11 cellular contexts compared by ENCODE assay signal in the genomic region with DNA sequence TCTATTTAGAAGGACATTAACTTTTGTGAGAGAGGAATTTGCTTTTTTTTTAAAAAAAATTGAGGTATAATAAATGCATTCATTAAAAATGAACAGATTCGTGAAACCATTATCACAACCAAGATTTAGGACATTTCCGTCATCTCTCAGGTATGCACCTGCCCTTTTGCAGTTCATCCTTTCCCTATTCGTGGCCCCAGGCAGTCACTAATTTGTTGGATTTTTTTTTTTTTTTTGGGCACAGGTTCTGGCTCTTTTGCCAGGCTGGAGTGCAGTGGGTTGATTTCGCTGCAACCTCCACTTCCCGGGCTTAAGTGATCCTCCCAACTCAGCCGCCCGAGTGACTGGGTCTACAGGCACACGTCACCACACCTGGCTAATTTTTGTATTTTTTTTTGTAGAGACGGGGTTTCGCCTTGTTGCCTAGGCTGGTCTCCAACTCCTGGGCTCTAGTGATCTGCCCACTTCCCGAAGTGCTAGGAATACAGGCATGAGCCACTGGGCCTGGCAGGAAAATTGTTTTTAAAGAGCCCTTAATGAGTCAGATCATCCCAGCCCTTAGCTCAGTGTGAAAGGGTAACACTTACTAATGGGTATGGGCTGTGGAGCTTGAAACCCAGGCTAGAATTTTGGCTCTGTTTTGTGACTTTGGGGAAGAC. TPM values are rescaled to one million over a fixed set of nuclear protein-coding genes. Genes with fewer than 3 reads are reported as not detected.
A peak's percentile ranks its signal among the peaks of the same experiment; 100 is the strongest.
DNase-seq lines count a peak whose midpoint lies in the region; ATAC-seq, FAIRE-seq and TF ChIP-seq lines count a peak whose summit lies in the region.
"Had no signal": no experiment of that assay in that cellular context is flagged by ENCODE, and none has a peak within 500 bp of the region (broad histone marks: within the 10 kb centered on the region; RNA-seq: fewer than 3 reads in every experiment).

No MANE protein-coding gene starts in this region.

- peak; percentile 89 for ATAC-seq in Right ventricle myocardium inferior
- peak; percentile 78 for ATAC-seq in upper lobe of right lung
- ATAC-seq in HG03439 (IDR thresholded peaks at IDR 0.05; ENCODE audit: unreplicated experiment), result no peak
- ATAC-seq in GM19395 (IDR thresholded peaks at IDR 0.05; ENCODE audit: unreplicated experiment), result no peak

- no peak overlapping the region for H3K4me3 Mint-ChIP-seq in astrocyte (ENCODE audit: unreplicated experiment)
- H3K4me3 Mint-ChIP-seq: activated B cell treated with CpG ODN at 0.5 μM for 24 hours had no signal

- TF ChIP-seq CTCF in left ventricle myocardium inferior (IDR thresholded peaks at IDR 0.05; ENCODE audit: borderline replicate concordance) (no peak), astrocyte (IDR thresholded peaks at IDR 0.05; ENCODE audit: insufficient read depth, low read depth, low read length) (no peak), kidney (IDR thresholded peaks at IDR 0.05; ENCODE audit: borderline replicate concordance, extremely low read depth, insufficient read depth) (no peak), upper lobe of right lung (IDR thresholded peaks at IDR 0.05) (no peak)

- no peaks in the 10 kb centered on the region for H3K27me3 Mint-ChIP-seq in astrocyte (ENCODE audit: low read depth, unreplicated experiment)
- H3K27me3 Mint-ChIP-seq: activated B cell treated with CpG ODN at 0.5 μM for 24 hours had no signal

- no peak overlapping the region for H3K4me3 ChIP-seq in left ventricle myocardium inferior
- no peak overlapping the region for H3K4me3 ChIP-seq in astrocyte (ENCODE audit: insufficient read depth, low read depth, low read length)
- no peak overlapping the region for H3K4me3 ChIP-seq in kidney (ENCODE audit: low read length in 2 of 2)
- no peak overlapping the region for H3K4me3 ChIP-seq in upper lobe of right lung

- H3K9me3 ChIP-seq in left ventricle myocardium inferior (replicated peaks), result no peaks in the 10 kb centered on the region
- H3K9me3 ChIP-seq in astrocyte (ENCODE audit: insufficient read depth, low read depth, low read length), result no peaks in the 10 kb centered on the region
- no peaks in the 10 kb centered on the region for H3K9me3 ChIP-seq in kidney (ENCODE audit: control insufficient read depth in 1 of 2, low read length in 2 of 2)
- no peaks in the 10 kb centered on the region for H3K9me3 ChIP-seq in upper lobe of right lung

- H4K20me1 ChIP-seq in astrocyte (ENCODE audit: insufficient read depth, low read length), result peaks cover 60% of the 10 kb centered on the region

- H3K79me2 ChIP-seq in astrocyte (ENCODE audit: insufficient read depth, low read length), result peaks cover 97% of the 10 kb centered on the region

- H3K9me3 Mint-ChIP-seq in astrocyte (ENCODE audit: unreplicated experiment), result no peaks in the 10 kb centered on the region
- H3K9me3 Mint-ChIP-seq: activated B cell treated with CpG ODN at 0.5 μM for 24 hours had no signal

- H3K4me2 ChIP-seq in astrocyte (ENCODE audit: low read length), result no peak overlapping the region

- H3K4me1 ChIP-seq in left ventricle myocardium inferior, result peaks cover 92% of the 10 kb centered on the region
- peaks cover 6% of the 10 kb centered on the region for H3K4me1 ChIP-seq in astrocyte (ENCODE audit: insufficient read depth, low read length)
- H3K4me1 ChIP-seq in kidney (ENCODE audit: control insufficient read depth in 1 of 2, insufficient read depth in 1 of 2, low read depth in 1 of 2, low read length in 2 of 2), result peaks cover 5 to 23% of the 10 kb centered on the region in 2 donors
- H3K4me1 ChIP-seq in upper lobe of right lung, result peaks cover 58% of the 10 kb centered on the region

- intact Hi-C loops in Right ventricle myocardium inferior (cut with DNase I), result no loop called here
- intact Hi-C loops in left ventricle myocardium inferior (cut with micrococcal nuclease), result no loop called here
- intact Hi-C loops in kidney (cut with DNase I), result no loop called here
- intact Hi-C loops in upper lobe of right lung (cut with DNase I), result no loop called here

- no peak overlapping the region for H2AFZ ChIP-seq in astrocyte (ENCODE audit: low read depth, low read length)

- H3K27ac ChIP-seq in left ventricle myocardium inferior (replicated peaks), result no peak overlapping the region
- H3K27ac ChIP-seq in astrocyte (ENCODE audit: low read depth, low read length), result no peak overlapping the region
- no peak overlapping the region for H3K27ac ChIP-seq in kidney (ENCODE audit: low read depth in 2 of 2, low read length in 2 of 2)
- H3K27ac ChIP-seq in upper lobe of right lung, result no peak overlapping the region

- H3K9ac ChIP-seq in astrocyte (ENCODE audit: low read length), result no peak overlapping the region
- no peak overlapping the region for H3K9ac ChIP-seq in kidney (ENCODE audit: low read length in 2 of 2)

- no peak overlapping the region for H3K27ac Mint-ChIP-seq in astrocyte (ENCODE audit: unreplicated experiment)

- H3K27me3 ChIP-seq in left ventricle myocardium inferior (ENCODE audit: low read depth), result no peaks in the 10 kb centered on the region
- no peaks in the 10 kb centered on the region for H3K27me3 ChIP-seq in astrocyte (ENCODE audit: insufficient read depth, low read length)
- H3K27me3 ChIP-seq in upper lobe of right lung, result no peaks in the 10 kb centered on the region

- DNase-seq in Right ventricle myocardium inferior (ENCODE audit: missing footprints), result no peak
- DNase-seq in left ventricle myocardium inferior, result no peak
- peak; percentile 71 for DNase-seq in astrocyte (ENCODE audit: low read depth)
- DNase-seq in kidney, result peak; percentile 46
- no peak for DNase-seq in upper lobe of right lung
- no peak for DNase-seq in NCI-H2107 (lab: John Stamatoyannopoulos, UW)
- DNase-seq: activated B cell treated with CpG ODN at 0.5 μM for 24 hours, hippocampal formation, RPMI8226 had no signal

- H3K4me1 Mint-ChIP-seq in astrocyte (ENCODE audit: low read depth, unreplicated experiment), result peaks cover 7% of the 10 kb centered on the region

- H3K36me3 ChIP-seq in left ventricle myocardium inferior (peaks cover 4% of the 10 kb centered on the region), astrocyte (ENCODE audit: insufficient read depth, low read length) (no peaks in the 10 kb centered on the region), kidney (ENCODE audit: control insufficient read depth in 1 of 2, insufficient read depth in 2 of 2, low read length in 2 of 2) (peaks cover 0 to 3% of the 10 kb centered on the region in 2 donors), upper lobe of right lung (peaks cover 5% of the 10 kb centered on the region)

- no peaks in the 10 kb centered on the region for H3K36me3 Mint-ChIP-seq in astrocyte (ENCODE audit: low read depth, unreplicated experiment)

- FAIRE-seq in astrocyte (lab: Jason Lieb, UNC) (no peak), kidney (lab: Jason Lieb, UNC) (no peak)

RNA-seq across cellular contexts. Expression of a gene that starts 9.2 kb away (rescaled TPM):
- total RNA-seq in Right ventricle myocardium inferior (33.4 TPM), left ventricle myocardium inferior (32.0 TPM), astrocyte (33.3 and 33.4 TPM in 2 replicates), kidney (58.3 TPM), upper lobe of right lung (61.1 TPM)
- polyA plus RNA-seq in kidney (ENCODE audit: insufficient read depth, low read depth, low replicate concordance), result 9.5 TPM

Comparison
In these comparisons a context has a peak if more than half of its experiments do, and no peak if none do; other contexts are left out.
1. ATAC-seq: peak in Right ventricle myocardium inferior (single experiment) and upper lobe of right lung (single experiment); none in HG03439 (single experiment) and GM19395 (single experiment).
2. DNase-seq: peak in astrocyte (single experiment) and kidney (single experiment); none in Right ventricle myocardium inferior (single experiment), left ventricle myocardium inferior (single experiment), upper lobe of right lung (single experiment) and NCI-H2107 (single experiment).